In the genomic region with DNA sequence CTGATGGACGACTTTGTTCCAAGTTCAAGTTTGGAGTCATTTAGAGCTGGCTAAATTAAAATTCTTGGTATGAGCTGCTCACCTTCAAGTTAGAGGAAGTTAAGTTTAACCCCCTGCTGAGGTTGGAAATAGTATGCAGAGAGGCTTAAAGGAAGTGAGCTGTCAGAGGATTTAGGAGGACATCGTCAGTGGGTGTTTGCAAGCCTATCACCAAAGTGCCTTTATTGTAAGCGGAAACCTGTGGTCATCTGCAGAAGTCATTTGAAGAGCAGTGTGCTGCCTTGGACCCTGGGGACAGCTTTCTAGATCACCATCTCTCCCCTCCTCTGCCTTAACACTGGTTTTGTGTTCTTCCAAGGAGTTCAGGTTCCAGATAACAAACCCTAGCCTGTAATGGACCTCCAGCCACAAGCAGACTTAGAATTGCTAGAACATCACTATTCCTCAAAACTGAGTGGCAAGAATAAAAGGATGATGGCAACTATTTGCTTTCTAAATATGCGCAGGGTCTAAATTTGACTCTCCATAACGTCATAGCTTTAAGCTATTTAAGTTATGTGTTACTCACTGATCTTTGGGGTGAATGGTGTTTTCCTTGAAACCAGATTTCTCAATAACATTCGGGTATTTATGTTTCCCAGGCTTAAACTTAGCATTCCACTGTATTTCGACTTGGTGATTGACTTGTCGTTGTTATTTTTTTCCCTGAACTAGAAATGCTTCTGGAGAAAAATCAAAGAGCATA, we compare ENCODE assay signal across 11 cellular contexts.
DNase-seq lines count a peak whose midpoint lies in the region; ATAC-seq and TF ChIP-seq lines count a peak whose summit lies in the region.
"Had no signal": no experiment of that assay in that cellular context is flagged by ENCODE, and none has a peak within 500 bp of the region (broad histone marks: within the 10 kb centered on the region; RNA-seq: fewer than 3 reads in every experiment).

No MANE protein-coding gene starts in this region.

- H3K27me3 ChIP-seq in GM23338 (ENCODE audit: insufficient read depth) (no peaks in the 10 kb centered on the region), OCI-LY3 (ENCODE audit: low read depth, low read length) (no peaks in the 10 kb centered on the region), MM.1S (replicated peaks; ENCODE audit: insufficient read depth, low read length) (no peaks in the 10 kb centered on the region)
- H3K27me3 ChIP-seq: sigmoid colon, suprapubic skin had no signal

- no peaks in the 10 kb centered on the region for H3K9me3 Mint-ChIP-seq in GM23338
- no peaks in the 10 kb centered on the region for H3K9me3 Mint-ChIP-seq in activated T-cell treated with anti-CD3 and anti-CD28 coated beads, Interleukin-2, amount 50 U/mL, for 4 hours
- H3K9me3 Mint-ChIP-seq: activated naive CD4-positive, alpha-beta T cell treated with anti-CD3 and anti-CD28 coated beads, Interleukin-2, amount 10 ng/mL, durations not matched to agents 7 days and 5 days had no signal

- H3K4me1 Mint-ChIP-seq in GM23338: peaks cover 8% of the 10 kb centered on the region
- no peaks in the 10 kb centered on the region for H3K4me1 Mint-ChIP-seq in activated T-cell treated with anti-CD3 and anti-CD28 coated beads, Interleukin-2, amount 50 U/mL, for 4 hours (ENCODE audit: low read depth)
- H3K4me1 Mint-ChIP-seq: activated naive CD4-positive, alpha-beta T cell treated with anti-CD3 and anti-CD28 coated beads, Interleukin-2, amount 10 ng/mL, durations not matched to agents 7 days and 5 days had no signal

- DNase-seq in GM23338 (ENCODE audit: low spot score): peak; percentile 44
- DNase-seq in fibroblast of the conjunctiva (ENCODE audit: low read depth): peak; percentile 10
- DNase-seq in stromal cell of bone marrow (ENCODE audit: low read depth): peak; percentile 21
- no peak for DNase-seq in posterior cingulate gyrus
- no peak for DNase-seq in activated T-cell treated with anti-CD3 and anti-CD28 coated beads, Interleukin-2, amount 50 U/mL, for 4 hours
- no peak for DNase-seq in MM.1S
- DNase-seq: activated naive CD4-positive, alpha-beta T cell treated with anti-CD3 and anti-CD28 coated beads, Interleukin-2, amount 10 ng/mL, durations not matched to agents 7 days and 5 days; NCI-H446 treated with DMSO at 0.1 percent for 48 hours; sigmoid colon had no signal

- H3F3A ChIP-seq in GM23338 (replicated peaks; ENCODE audit: low read depth): no peaks in the 10 kb centered on the region
- H3F3A ChIP-seq in MM.1S (ENCODE audit: insufficient read depth, low read length): no peaks in the 10 kb centered on the region

- H3K9me2 ChIP-seq in GM23338 (ENCODE audit: insufficient read depth) (peaks cover 16% of the 10 kb centered on the region), MM.1S (replicated peaks; ENCODE audit: insufficient read depth, low read length) (no peaks in the 10 kb centered on the region)

- H3K9me3 ChIP-seq in OCI-LY3 (ENCODE audit: insufficient read depth, low read length): no peaks in the 10 kb centered on the region
- no peaks in the 10 kb centered on the region for H3K9me3 ChIP-seq in MM.1S (replicated peaks; ENCODE audit: insufficient read depth, low read length)
- H3K9me3 ChIP-seq: sigmoid colon, suprapubic skin had no signal

- H3K4me1 ChIP-seq in GM23338 (ENCODE audit: insufficient read depth): peaks cover 15% of the 10 kb centered on the region
- peaks cover 27% of the 10 kb centered on the region for H3K4me1 ChIP-seq in OCI-LY3 (ENCODE audit: low read length)
- H3K4me1 ChIP-seq in MM.1S (ENCODE audit: low read length): no peaks in the 10 kb centered on the region
- H3K4me1 ChIP-seq: suprapubic skin had no signal

- H2AFZ ChIP-seq in GM23338 (no peak overlapping the region), OCI-LY3 (ENCODE audit: low read depth, low read length) (peak overlapping the region; percentile 18; the same call in 1 of the 2 replicates), MM.1S (ENCODE audit: low read length) (no peak overlapping the region)

- no peak overlapping the region for H3K27ac ChIP-seq in GM23338 (ENCODE audit: low read depth)
- H3K27ac ChIP-seq in OCI-LY3 (ENCODE audit: low read length): no peak overlapping the region
- no peak overlapping the region for H3K27ac ChIP-seq in MM.1S (ENCODE audit: low read length)
- H3K27ac ChIP-seq: sigmoid colon, suprapubic skin had no signal

- intact Hi-C loops in posterior cingulate gyrus (cut with DNase I): no loop called here

- H3K79me2 ChIP-seq in GM23338 (replicated peaks; ENCODE audit: insufficient read depth) (no peaks in the 10 kb centered on the region), OCI-LY3 (ENCODE audit: low read length) (no peaks in the 10 kb centered on the region), MM.1S (ENCODE audit: low read length) (no peaks in the 10 kb centered on the region)

- no peaks in the 10 kb centered on the region for H3K36me3 Mint-ChIP-seq in GM23338 (ENCODE audit: low read depth)
- H3K36me3 Mint-ChIP-seq in activated T-cell treated with anti-CD3 and anti-CD28 coated beads, Interleukin-2, amount 50 U/mL, for 4 hours (ENCODE audit: insufficient read depth): no peaks in the 10 kb centered on the region
- H3K36me3 Mint-ChIP-seq: activated naive CD4-positive, alpha-beta T cell treated with anti-CD3 and anti-CD28 coated beads, Interleukin-2, amount 10 ng/mL, durations not matched to agents 7 days and 5 days had no signal

- 0 out of 2 replicates have a peak overlapping the region, but pooled peaks have one; percentile 40 for H3K4me2 ChIP-seq in GM23338
- peak overlapping the region; percentile 52 for H3K4me2 ChIP-seq in OCI-LY3 (ENCODE audit: low read length)
- H3K4me2 ChIP-seq in MM.1S (ENCODE audit: low read depth, low read length): no peak overlapping the region

- peaks cover 2% of the 10 kb centered on the region for H3K27me3 Mint-ChIP-seq in GM23338 (ENCODE audit: insufficient read depth, low read depth, poor library complexity)
- peaks cover 3% of the 10 kb centered on the region for H3K27me3 Mint-ChIP-seq in activated T-cell treated with anti-CD3 and anti-CD28 coated beads, Interleukin-2, amount 50 U/mL, for 4 hours (ENCODE audit: low read depth)
- H3K27me3 Mint-ChIP-seq: activated naive CD4-positive, alpha-beta T cell treated with anti-CD3 and anti-CD28 coated beads, Interleukin-2, amount 10 ng/mL, durations not matched to agents 7 days and 5 days had no signal

- ATAC-seq in GM23338: no peak
- no peak for ATAC-seq in activated T-cell treated with anti-CD3 and anti-CD28 coated beads, Interleukin-2, amount 50 U/mL, for 4 hours

- no peak overlapping the region for H3K4me3 ChIP-seq in GM23338
- peak overlapping the region; percentile 40; the same call in 1 of the 2 replicates for H3K4me3 ChIP-seq in OCI-LY3 (ENCODE audit: low read length)
- no peak overlapping the region for H3K4me3 ChIP-seq in MM.1S (ENCODE audit: low read length)
- H3K4me3 ChIP-seq: sigmoid colon, suprapubic skin had no signal

- TF ChIP-seq CTCF in GM23338 (conservative IDR thresholded peaks at IDR 0.05; ENCODE audit: low read depth in 2 of 2) (no peak), OCI-LY3 (IDR thresholded peaks at IDR 0.05; ENCODE audit: low read depth, low read length) (no peak), MM.1S (IDR thresholded peaks at IDR 0.05; ENCODE audit: low read length) (no peak)

- H3K36me3 ChIP-seq in GM23338 (ENCODE audit: insufficient read depth) (no peaks in the 10 kb centered on the region), OCI-LY3 (replicated peaks; ENCODE audit: low read depth, low read length) (no peaks in the 10 kb centered on the region), MM.1S (replicated peaks; ENCODE audit: insufficient read depth, low read length) (no peaks in the 10 kb centered on the region)
- H3K36me3 ChIP-seq: sigmoid colon, suprapubic skin had no signal

- H3K4me3 Mint-ChIP-seq in GM23338: no peak overlapping the region
- H3K4me3 Mint-ChIP-seq in activated T-cell treated with anti-CD3 and anti-CD28 coated beads, Interleukin-2, amount 50 U/mL, for 4 hours: no peak overlapping the region
- H3K4me3 Mint-ChIP-seq: activated naive CD4-positive, alpha-beta T cell treated with anti-CD3 and anti-CD28 coated beads, Interleukin-2, amount 10 ng/mL, durations not matched to agents 7 days and 5 days had no signal

- no peaks in the 10 kb centered on the region for H4K20me1 ChIP-seq in GM23338 (replicated peaks; ENCODE audit: insufficient read depth)
- no peaks in the 10 kb centered on the region for H4K20me1 ChIP-seq in OCI-LY3 (ENCODE audit: insufficient read depth, low read length)
- no peaks in the 10 kb centered on the region for H4K20me1 ChIP-seq in MM.1S (ENCODE audit: insufficient read depth, low read length)

- H3K27ac Mint-ChIP-seq in GM23338: no peak overlapping the region
- H3K27ac Mint-ChIP-seq: activated naive CD4-positive, alpha-beta T cell treated with anti-CD3 and anti-CD28 coated beads, Interleukin-2, amount 10 ng/mL, durations not matched to agents 7 days and 5 days had no signal

- H3K9ac ChIP-seq in OCI-LY3 (ENCODE audit: low read length) (no peak overlapping the region), MM.1S (ENCODE audit: low read length) (no peak overlapping the region)

Comparison
In these comparisons a context has a peak if more than half of its experiments do, and no peak if none do; other contexts are left out.
1. DNase-seq: peak in GM23338 (single experiment), fibroblast of the conjunctiva (single experiment) and stromal cell of bone marrow (single experiment); none in posterior cingulate gyrus (0 of 10), activated T-cell treated with anti-CD3 and anti-CD28 coated beads, Interleukin-2, amount 50 U/mL, for 4 hours (single experiment) and MM.1S (single experiment).